In the genomic region with DNA sequence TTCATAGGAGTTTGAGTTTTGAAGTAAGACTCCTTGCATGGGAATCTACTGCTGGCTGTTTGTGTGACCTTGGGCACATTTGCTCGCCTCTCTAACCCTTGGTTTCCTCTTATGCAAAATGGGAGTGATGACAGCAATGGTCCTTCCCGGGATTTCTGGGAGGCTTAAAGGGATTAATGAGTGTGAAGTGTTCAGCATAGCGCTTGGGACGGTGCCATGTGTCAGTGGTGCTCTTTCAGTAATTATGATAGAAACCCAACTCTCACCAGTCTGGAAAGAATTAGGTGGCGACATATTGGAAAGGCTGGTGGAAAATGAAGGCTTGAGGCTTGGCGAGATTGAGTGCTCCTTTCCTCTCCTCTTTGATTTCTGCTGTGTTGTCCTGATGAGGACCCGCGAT, we compare ENCODE assay signal across 7 cellular contexts.
"Had no signal": no experiment of that assay in that cellular context is flagged by ENCODE, and none has a peak within 500 bp of the region (broad histone marks: within the 10 kb centered on the region; RNA-seq: fewer than 3 reads in every experiment).

No MANE protein-coding gene starts in this region.

- H3K36me3 ChIP-seq: HAP-1 had no signal

- H3K27ac Mint-ChIP-seq: HFFc6 had no signal

- DNase-seq: GM23248, GOT3, H7, HFFc6, IMR-90 had no signal

- H3K9me3 ChIP-seq: HAP-1 had no signal

- ATAC-seq: HCT116 had no signal

- H3K27ac ChIP-seq: GM23248 had no signal

- H3K4me1 ChIP-seq: HAP-1 had no signal

- H3K4me3 ChIP-seq: GM23248, HAP-1 had no signal

- H3K4me3 Mint-ChIP-seq: HFFc6 had no signal
